17 cellular contexts compared by ENCODE assay signal in genomic region chr1:206654826-206655225, GRCh38. TPM values are rescaled to one million over a fixed set of nuclear protein-coding genes. Genes with fewer than 3 reads are reported as not detected.
A peak's percentile ranks its signal among the peaks of the same experiment; 100 is the strongest.
DNase-seq lines count a peak whose midpoint lies in the region; ATAC-seq, FAIRE-seq and TF ChIP-seq lines count a peak whose summit lies in the region.
"Had no signal": no experiment of that assay in that cellular context is flagged by ENCODE, and none has a peak within 500 bp of the region (broad histone marks: within the 10 kb centered on the region; RNA-seq: fewer than 3 reads in every experiment).

No MANE protein-coding gene starts in this region.

- no peak for TF ChIP-seq POLR2A in K562 (conservative IDR thresholded peaks at IDR 0.05)
- TF ChIP-seq POLR2A in thyroid gland (IDR thresholded peaks at IDR 0.05) = no peak

- no peaks in the 10 kb centered on the region for H3K9me1 ChIP-seq in K562 (ENCODE audit: control insufficient read depth, insufficient read depth, low read length)

- H3K4me1 ChIP-seq in left ventricle myocardium inferior = peaks cover 97% of the 10 kb centered on the region
- peaks cover 31 to 72% of the 10 kb centered on the region in 2 experiments for H3K4me1 ChIP-seq in K562 (replicated peaks in 1 of 2; ENCODE audit: control insufficient read depth in 2 of 2, insufficient read depth in 2 of 2, low read length in 2 of 2)
- peaks cover 13 to 15% of the 10 kb centered on the region in 2 donors for H3K4me1 ChIP-seq in thyroid gland

- TF ChIP-seq EP300 in K562 (IDR thresholded peaks at IDR 0.05; ENCODE audit: low read length) = no peak

- in situ Hi-C loops in K562 (cut with MboI) = no loop called here

- POLR2A ChIA-PET in K562 (lab: Yijun Ruan, JAX) = interaction anchor here (1.4 to 2.8 kb wide), 2 partner anchors 9 to 20 kb away, joined by 6 to 18 read pairs; partner anchors contain the start of gene DYRK3

- H3K36me3 ChIP-seq in left ventricle myocardium inferior = no peaks in the 10 kb centered on the region
- H3K36me3 ChIP-seq in K562 (ENCODE audit: control insufficient read depth, insufficient read depth, low read length) = peaks cover 29% of the 10 kb centered on the region
- H3K36me3 ChIP-seq in thyroid gland = no peaks in the 10 kb centered on the region
- H3K36me3 ChIP-seq: Peyer's patch had no signal

- ATAC-seq in left cardiac atrium (no peak), K562 (no peak), HG03025 (IDR thresholded peaks at IDR 0.05; ENCODE audit: low FRiP score, unreplicated experiment) (no peak)
- ATAC-seq in stimulated activated naive B cell treated with anti-CD40 and anti-IgM and Interleukin-4, amounts not matched to agents 10 μg/mL and 1 μg/mL and 100 μg/mL, for 72 hours (replicated peaks) = no peak

- H3K9ac ChIP-seq in K562 (ENCODE audit: insufficient read depth in 1 of 2, low read depth in 2 of 2, low read length in 2 of 2) = no peak overlapping the region
- H3K9ac ChIP-seq: SK-N-SH had no signal

- H3K4me3 ChIP-seq in left ventricle myocardium inferior (no peak overlapping the region), K562 (no peak overlapping the region), thyroid gland (replicated peaks in 1 of 3) (no peak overlapping the region)
- H3K4me3 ChIP-seq: Peyer's patch had no signal

- peak overlapping the region; percentile 78 for H3K27ac ChIP-seq in left ventricle myocardium inferior (replicated peaks)
- H3K27ac ChIP-seq in K562 (ENCODE audit: extremely low read depth, low read depth, low read length) = no peak overlapping the region
- H3K27ac ChIP-seq in thyroid gland = peak overlapping the region in 2 of 3 donors; percentile 32 to 38
- H3K27ac ChIP-seq: C4-2B, HL-60, Peyer's patch had no signal

- no peak overlapping the region for H3K27ac Mint-ChIP-seq in stimulated activated naive B cell treated with anti-CD40 and anti-IgM and Interleukin-4, amounts not matched to agents 10 μg/mL and 1 μg/mL and 100 μg/mL, for 72 hours
- H3K27ac Mint-ChIP-seq: HFFc6 had no signal

- H4K20me1 ChIP-seq in K562 (replicated peaks; ENCODE audit: control insufficient read depth, insufficient read depth, low read length) = no peaks in the 10 kb centered on the region

- H3K9me3 ChIP-seq in left ventricle myocardium inferior (replicated peaks) = no peaks in the 10 kb centered on the region
- no peaks in the 10 kb centered on the region for H3K9me3 ChIP-seq in K562 (replicated peaks; ENCODE audit: control insufficient read depth, insufficient read depth, low read depth, low read length)
- no peaks in the 10 kb centered on the region for H3K9me3 ChIP-seq in thyroid gland
- H3K9me3 ChIP-seq: Peyer's patch, SK-N-SH had no signal

- H3K36me3 Mint-ChIP-seq in stimulated activated naive B cell treated with anti-CD40 and anti-IgM and Interleukin-4, amounts not matched to agents 10 μg/mL and 1 μg/mL and 100 μg/mL, for 72 hours = no peaks in the 10 kb centered on the region

- FAIRE-seq in K562 (lab: Jason Lieb, UNC) = no peak

- H3K4me2 ChIP-seq in K562 (ENCODE audit: insufficient read depth, low read length) = no peak overlapping the region
- H3K4me2 ChIP-seq: SK-N-SH had no signal

- no peak overlapping the region for H2AFZ ChIP-seq in K562 (ENCODE audit: low read depth, low read length)

- TF ChIP-seq CTCF in left ventricle myocardium inferior (IDR thresholded peaks at IDR 0.05; ENCODE audit: borderline replicate concordance) (no peak), K562 (IDR thresholded peaks at IDR 0.05 in 2 of 3, conservative IDR thresholded peaks at IDR 0.05 in 1 of 3; ENCODE audit: insufficient read depth in 2 of 3, low read depth in 1 of 3, low read length in 3 of 3) (no peak), thyroid gland (IDR thresholded peaks at IDR 0.05) (no peak)

- WGBS in K562 (ENCODE audit: insufficient coverage, low coverage, missing lambda C conversion rate) = 58% methylated on average over 2 of the region's 2 CpGs
- 70 to 73% methylated on average over 2 of the region's 2 CpGs for WGBS in thyroid gland, 2 donors

- CTCF ChIA-PET in K562 (lab: Yijun Ruan, JAX; ENCODE audit: low intra/inter-chr PET ratio) = no interaction called here

- H3K27me3 ChIP-seq in left ventricle myocardium inferior (ENCODE audit: low read depth) = no peaks in the 10 kb centered on the region
- no peaks in the 10 kb centered on the region for H3K27me3 ChIP-seq in K562 (ENCODE audit: control insufficient read depth in 2 of 2, insufficient read depth in 2 of 2, low read length in 2 of 2)
- no peaks in the 10 kb centered on the region for H3K27me3 ChIP-seq in thyroid gland
- H3K27me3 ChIP-seq: Peyer's patch had no signal

- DNase-seq in left ventricle myocardium inferior = no peak
- DNase-seq in left cardiac atrium = no peak
- DNase-seq in K562 (ENCODE audit: extremely low read depth in 1 of 4, low spot score in 3 of 4) = no peak
- peak; percentile 28 to 83 for DNase-seq in lung microvascular endothelial cell (ENCODE audit: low read depth in 2 of 2)
- DNase-seq in thyroid gland = no peak
- DNase-seq in stimulated activated naive B cell treated with anti-CD40 and anti-IgM and Interleukin-4, amounts not matched to agents 10 μg/mL and 1 μg/mL and 100 μg/mL, for 72 hours = no peak
- DNase-seq: HFFc6; NCI-H1417 treated with DMSO at 0.1 percent for 48 hours; NCI-H187 treated with DMSO at 0.1 percent for 48 hours; NCI-H526 treated with DMSO at 0.1 percent for 48 hours; NK-92 treated with Interleukin-12 subunit alpha and Interleukin-12 subunit beta, amount 100 ng/mL, for 24 hours; Peyer's patch; SHP77 had no signal

- no peak overlapping the region for H3K4me3 Mint-ChIP-seq in stimulated activated naive B cell treated with anti-CD40 and anti-IgM and Interleukin-4, amounts not matched to agents 10 μg/mL and 1 μg/mL and 100 μg/mL, for 72 hours
- H3K4me3 Mint-ChIP-seq: HFFc6 had no signal

- TF ChIP-seq RAD21 in K562 (CRISPR knock-in tag; conservative IDR thresholded peaks at IDR 0.05 in 1 of 2, IDR thresholded peaks at IDR 0.05 in 1 of 2) = no peak

- peaks cover 28% of the 10 kb centered on the region for H3K79me2 ChIP-seq in K562 (ENCODE audit: control insufficient read depth, insufficient read depth, low read length)

- no peaks in the 10 kb centered on the region for H3K9me3 Mint-ChIP-seq in stimulated activated naive B cell treated with anti-CD40 and anti-IgM and Interleukin-4, amounts not matched to agents 10 μg/mL and 1 μg/mL and 100 μg/mL, for 72 hours
- H3K9me3 Mint-ChIP-seq: HFFc6 had no signal

- H3K4me1 Mint-ChIP-seq in stimulated activated naive B cell treated with anti-CD40 and anti-IgM and Interleukin-4, amounts not matched to agents 10 μg/mL and 1 μg/mL and 100 μg/mL, for 72 hours = peaks cover 20 to 22% of the 10 kb centered on the region in 2 donors

- intact Hi-C loops in left ventricle myocardium inferior (cut with micrococcal nuclease) = no loop called here
- intact Hi-C loops in left cardiac atrium (cut with DNase I) = loop anchor here (5.0 to 10.0 kb wide), 2 partner anchors 37 to 70 kb away; no protein-coding TSS in a partner anchor
- intact Hi-C loops in K562 (cut with micrococcal nuclease) = no loop called here
- intact Hi-C loops in thyroid gland (cut with DNase I) = no loop called here

- H3K27me3 Mint-ChIP-seq in stimulated activated naive B cell treated with anti-CD40 and anti-IgM and Interleukin-4, amounts not matched to agents 10 μg/mL and 1 μg/mL and 100 μg/mL, for 72 hours = peaks cover 23 to 31% of the 10 kb centered on the region in 2 donors

- BruUV-seq in K562 (replicated peaks; lab: Mats Ljungman, UMichigan) = no TSS peak

RNA-seq across cellular contexts. Expression of gene DYRK3, which starts 19.5 kb away (rescaled TPM):
- total RNA-seq in left ventricle myocardium inferior (26.6 TPM), left cardiac atrium (10 to 100 TPM; 12.4 to 18.7 TPM), K562 (2014; rRNA removed) (22.5 and 33.6 TPM in 2 replicates), K562 (2014; rRNA removed; fragmentation: Illumina TruSeq; extraction: Trizol) (29.6 and 31.0 TPM in 2 replicates), K562 (2015; rRNA removed; fragmentation: Illumina TruSeq; extraction: Trizol) (23.3 and 25.7 TPM in 2 replicates), K562 (2021) (30.2 and 31.6 TPM in 2 replicates), lung microvascular endothelial cell (8.3 and 10.9 TPM in 2 replicates), thyroid gland (10 to 100 TPM; 14.5 to 21.2 (median 15.9) TPM)
- total RNA-seq in K562 (2011; cell fraction: chromatin; rRNA removed; ENCODE audit: low replicate concordance) = 39.6 and 56.6 TPM in 2 replicates
- total RNA-seq in K562 (2011; cell fraction: nucleolus; rRNA removed) = 27.2 and 29.9 TPM in 2 replicates
- total RNA-seq in K562 (2011; cell fraction: nucleoplasm; rRNA removed) = 31.7 and 33.1 TPM in 2 replicates
- polyA plus RNA-seq in K562 (2011; rRNA removed) (30.8 and 33.7 TPM in 2 replicates), K562 (2014; fragmentation: Illumina TruSeq; extraction: Trizol) (24.8 and 30.2 TPM in 2 replicates), K562 (2014; fragmentation: Nextera tagmentation; extraction: Ambion mirVana) (1 to 10 TPM; 4.5 to 5.2 TPM), K562 (2014; rRNA removed) (16.3 and 20.2 TPM in 2 replicates)
- 14.5 and 17.4 TPM in 2 replicates for polyA plus RNA-seq in K562 (2011; cell fraction: cytosol; rRNA removed)
- 20.4 and 23.2 TPM in 2 replicates for polyA plus RNA-seq in K562 (2011; cell fraction: nucleus; rRNA removed)
- 17.0 and 17.6 TPM in 2 replicates for polyA plus RNA-seq in K562 (2012)
- 52.0 and 59.7 TPM in 2 replicates for polyA minus RNA-seq in K562 (2011; rRNA and poly(A)+ RNA removed)
- polyA minus RNA-seq in K562 (2011; cell fraction: cytosol; rRNA and poly(A)+ RNA removed) = 21.9 and 25.0 TPM in 2 replicates
- 13.9 and 20.9 TPM in 2 replicates for polyA minus RNA-seq in K562 (2011; cell fraction: nucleus; rRNA and poly(A)+ RNA removed)

RNA-seq across cellular contexts. Expression of gene MAPKAPK2, which starts 29.9 kb away (rescaled TPM):
- total RNA-seq in left ventricle myocardium inferior (215 TPM), left cardiac atrium (100 to 1,000 TPM; 154 to 219 TPM), K562 (2014; rRNA removed) (52.1 and 57.2 TPM in 2 replicates), K562 (2014; rRNA removed; fragmentation: Illumina TruSeq; extraction: Trizol) (36.1 and 36.6 TPM in 2 replicates), K562 (2015; rRNA removed; fragmentation: Illumina TruSeq; extraction: Trizol) (33.3 and 35.6 TPM in 2 replicates), K562 (2021) (81.3 and 94.2 TPM in 2 replicates), lung microvascular endothelial cell (24.6 and 30.2 TPM in 2 replicates), thyroid gland (10 to 100 TPM; 48.5 to 64.0 (median 59.9) TPM)
- 70.6 and 157 TPM in 2 replicates for total RNA-seq in K562 (2011; cell fraction: chromatin; rRNA removed; ENCODE audit: low replicate concordance)
- total RNA-seq in K562 (2011; cell fraction: nucleolus; rRNA removed) = 89.5 and 98.9 TPM in 2 replicates
- 74.0 and 80.4 TPM in 2 replicates for total RNA-seq in K562 (2011; cell fraction: nucleoplasm; rRNA removed)
- polyA plus RNA-seq in K562 (2011; rRNA removed) (66.5 and 72.1 TPM in 2 replicates), K562 (2014; fragmentation: Illumina TruSeq; extraction: Trizol) (73.6 and 78.3 TPM in 2 replicates), K562 (2014; fragmentation: Nextera tagmentation; extraction: Ambion mirVana) (1 to 10 TPM in 1 of 2 experiments, under 1 TPM in 1; 0.63 to 1.3 TPM), K562 (2014; rRNA removed) (53.4 and 57.2 TPM in 2 replicates)
- polyA plus RNA-seq in K562 (2011; cell fraction: cytosol; rRNA removed) = 68.3 and 74.8 TPM in 2 replicates
- polyA plus RNA-seq in K562 (2011; cell fraction: nucleus; rRNA removed) = 140 and 167 TPM in 2 replicates
- polyA plus RNA-seq in K562 (2012) = 53.3 and 64.1 TPM in 2 replicates
- 48.3 and 60.9 TPM in 2 replicates for polyA minus RNA-seq in K562 (2011; rRNA and poly(A)+ RNA removed)
- polyA minus RNA-seq in K562 (2011; cell fraction: cytosol; rRNA and poly(A)+ RNA removed) = 37.6 and 41.0 TPM in 2 replicates
- polyA minus RNA-seq in K562 (2011; cell fraction: nucleus; rRNA and poly(A)+ RNA removed) = 30.2 and 35.1 TPM in 2 replicates

RNA-seq across cellular contexts. Expression of gene EIF2D, which starts 42.6 kb away (rescaled TPM):
- 29.2 TPM for total RNA-seq in left ventricle myocardium inferior
- 10 to 100 TPM; 22.9 to 27.8 TPM for total RNA-seq in left cardiac atrium
- total RNA-seq in K562 (2011; cell fraction: chromatin; rRNA removed; ENCODE audit: low replicate concordance) = 150 and 157 TPM in 2 replicates
- 80.9 and 87.9 TPM in 2 replicates for total RNA-seq in K562 (2011; cell fraction: nucleolus; rRNA removed)
- total RNA-seq in K562 (2011; cell fraction: nucleoplasm; rRNA removed) = 121 and 150 TPM in 2 replicates
- total RNA-seq in K562 (2014; rRNA removed) = 85.9 and 106 TPM in 2 replicates
- 92.7 and 93.9 TPM in 2 replicates for total RNA-seq in K562 (2014; rRNA removed; fragmentation: Illumina TruSeq; extraction: Trizol)
- total RNA-seq in K562 (2015; rRNA removed; fragmentation: Illumina TruSeq; extraction: Trizol) = 85.1 and 86.5 TPM in 2 replicates
- 81.1 and 82.1 TPM in 2 replicates for total RNA-seq in K562 (2021)
- 138 and 152 TPM in 2 replicates for polyA plus RNA-seq in K562 (2011; rRNA removed)
- polyA plus RNA-seq in K562 (2011; cell fraction: cytosol; rRNA removed) = 91.2 and 121 TPM in 2 replicates
- polyA plus RNA-seq in K562 (2011; cell fraction: nucleus; rRNA removed) = 209 and 264 TPM in 2 replicates
- polyA plus RNA-seq in K562 (2012) = 76.3 and 124 TPM in 2 replicates
- 111 and 128 TPM in 2 replicates for polyA plus RNA-seq in K562 (2014; fragmentation: Illumina TruSeq; extraction: Trizol)
- polyA plus RNA-seq in K562 (2014; fragmentation: Nextera tagmentation; extraction: Ambion mirVana) = 100 to 1,000 TPM in 1 of 2 experiments, 10 to 100 TPM in 1; 86.9 to 130 TPM
- 113 and 131 TPM in 2 replicates for polyA plus RNA-seq in K562 (2014; rRNA removed)
- polyA minus RNA-seq in K562 (2011; rRNA and poly(A)+ RNA removed) = 109 and 116 TPM in 2 replicates
- 50.0 and 50.6 TPM in 2 replicates for polyA minus RNA-seq in K562 (2011; cell fraction: cytosol; rRNA and poly(A)+ RNA removed)
- 51.2 and 78.6 TPM in 2 replicates for polyA minus RNA-seq in K562 (2011; cell fraction: nucleus; rRNA and poly(A)+ RNA removed)
- 34.2 and 45.4 TPM in 2 replicates for total RNA-seq in lung microvascular endothelial cell
- total RNA-seq in thyroid gland = 10 to 100 TPM; 52.9 to 62.1 (median 57.0) TPM

Comparison
In these comparisons a context has a peak if more than half of its experiments do, and no peak if none do; other contexts are left out.
1. intact Hi-C loops: an anchor here in left cardiac atrium (5.0 to 10.0 kb wide); none called in left ventricle myocardium inferior, K562 and thyroid gland.
2. DNase-seq: peak in lung microvascular endothelial cell (2 of 2); none in left ventricle myocardium inferior (single experiment), left cardiac atrium (single experiment), K562 (0 of 4), thyroid gland (0 of 2) and stimulated activated naive B cell treated with anti-CD40 and anti-IgM and Interleukin-4, amounts not matched to agents 10 μg/mL and 1 μg/mL and 100 μg/mL, for 72 hours (single experiment).